In the genomic region with DNA sequence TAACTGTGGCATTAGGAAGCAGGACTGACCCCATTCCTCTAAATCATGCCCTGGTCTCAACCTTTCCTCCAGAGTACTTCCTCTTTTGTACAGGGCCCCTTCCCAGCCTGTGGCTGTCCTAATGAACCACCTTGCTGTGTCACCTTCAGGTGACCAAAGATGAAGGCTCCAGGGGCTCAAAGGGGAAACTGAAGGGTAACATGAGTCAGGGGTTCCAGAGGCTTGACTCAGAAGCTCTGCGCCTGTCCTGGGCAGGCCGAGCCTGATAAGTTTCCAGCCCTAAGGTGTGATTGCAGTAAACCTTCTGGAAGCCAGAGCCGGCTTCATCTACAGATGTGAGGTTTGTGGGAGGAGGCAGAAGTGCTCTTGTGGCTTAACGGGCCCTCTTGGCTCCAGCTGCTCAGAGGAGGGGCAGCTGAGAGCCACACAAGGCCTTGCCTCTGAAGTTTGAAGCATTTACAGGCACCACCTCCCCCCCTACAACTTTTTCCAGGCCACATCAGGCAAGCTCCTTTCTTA, we compare ENCODE assay signal across 9 cellular contexts.
DNase-seq lines count a peak whose midpoint lies in the region; ATAC-seq and FAIRE-seq lines count a peak whose summit lies in the region.
"Had no signal": no experiment of that assay in that cellular context is flagged by ENCODE, and none has a peak within 500 bp of the region (broad histone marks: within the 10 kb centered on the region; RNA-seq: fewer than 3 reads in every experiment).

No MANE protein-coding gene starts in this region.

- H3K27me3 ChIP-seq in thymus (ENCODE audit: control insufficient read depth, insufficient read depth) = no peaks in the 10 kb centered on the region

- ATAC-seq in GM21381 (IDR thresholded peaks at IDR 0.05; ENCODE audit: unreplicated experiment) = peak; percentile 75

- H3K27ac ChIP-seq in thymus (ENCODE audit: low read depth) = peak overlapping the region; percentile 93

- no peaks in the 10 kb centered on the region for H3K9me3 ChIP-seq in thymus (ENCODE audit: control insufficient read depth)

- FAIRE-seq in frontal cortex (lab: Jason Lieb, UNC) = no peak
- FAIRE-seq: H1 had no signal

- H3K4me3 ChIP-seq in thymus (ENCODE audit: low read length) = peak overlapping the region; percentile 42

- peaks cover 90% of the 10 kb centered on the region for H3K4me1 ChIP-seq in thymus (ENCODE audit: control insufficient read depth, insufficient read depth, low read length)

- WGBS in thymus = 1% methylated on average over 4 of the region's 4 CpGs

- H3K36me3 ChIP-seq in thymus (ENCODE audit: control insufficient read depth, insufficient read depth) = no peaks in the 10 kb centered on the region

- in situ Hi-C loops in KBM-7 (cut with MboI; ENCODE audit: low pct_unique_long_range_greater_than_20kb, low sequenced_read_pairs) = no loop called here

- DNase-seq in DMS79 treated with DMSO at 0.1 percent for 48 hours (lab: John Stamatoyannopoulos, UW) = peak; percentile 52
- peak; percentile 94 for DNase-seq in KBM-7
- DNase-seq in activated CD8-positive, alpha-beta memory T cell treated with anti-CD3 and anti-CD28 coated beads for 4 hours (ENCODE audit: low read depth in 2 of 2) = peak; percentile 11 to 60
- peak; percentile 68 for DNase-seq in left kidney (ENCODE audit: low read depth, low spot score)
- no peak for DNase-seq in frontal cortex (ENCODE audit: low spot score in 2 of 2)
- DNase-seq in cerebellum (ENCODE audit: low spot score) = no peak

Comparison
In these comparisons a context has a peak if more than half of its experiments do, and no peak if none do; other contexts are left out.
1. DNase-seq: peak in DMS79 treated with DMSO at 0.1 percent for 48 hours (single experiment), KBM-7 (single experiment), activated CD8-positive, alpha-beta memory T cell treated with anti-CD3 and anti-CD28 coated beads for 4 hours (2 of 2) and left kidney (single experiment); none in frontal cortex (0 of 2) and cerebellum (single experiment).